Comparison of ENCODE assay signal across 27 cellular contexts in the genomic region with DNA sequence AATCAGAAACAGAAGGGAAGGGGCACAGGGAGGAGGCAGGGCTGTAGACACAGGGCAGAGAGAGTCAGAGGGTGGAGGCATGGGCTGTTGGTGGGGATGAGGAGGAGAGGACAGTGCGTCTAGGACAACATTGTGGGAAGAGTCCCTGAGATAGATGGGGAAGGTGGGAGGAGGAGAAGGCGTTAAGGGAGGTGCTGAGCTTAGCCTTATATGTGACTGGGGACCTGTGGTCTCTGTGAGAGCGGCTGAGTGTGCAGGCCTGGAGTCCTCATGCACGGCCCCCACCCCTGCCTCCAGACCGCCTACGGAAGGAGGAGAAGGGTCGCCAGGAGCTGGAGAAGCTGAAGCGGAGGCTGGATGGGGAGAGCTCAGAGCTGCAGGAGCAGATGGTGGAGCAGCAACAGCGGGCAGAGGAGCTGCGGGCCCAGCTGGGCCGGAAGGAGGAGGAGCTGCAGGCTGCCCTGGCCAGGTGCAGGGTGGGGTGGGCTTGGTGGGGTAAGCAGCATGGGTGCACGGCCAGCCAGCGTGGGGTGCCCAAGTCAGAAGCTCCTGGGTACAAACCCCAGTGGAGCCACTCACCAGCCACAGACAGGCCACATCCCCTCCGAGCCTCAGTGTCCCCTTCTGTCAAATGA. TPM values are rescaled to one million over a fixed set of nuclear protein-coding genes. Genes with fewer than 3 reads are reported as not detected.
"Had no signal": no experiment of that assay in that cellular context is flagged by ENCODE, and none has a peak within 500 bp of the region (broad histone marks: within the 10 kb centered on the region; RNA-seq: fewer than 3 reads in every experiment).

No MANE protein-coding gene starts in this region.

- H3K27ac Mint-ChIP-seq: immature natural killer cell, memory B cell, mesothelial cell of epicardium, nephron had no signal

- H3K4me3 Mint-ChIP-seq: immature natural killer cell, memory B cell, mesothelial cell of epicardium, nephron had no signal

- H3K27me3 ChIP-seq: dorsolateral prefrontal cortex, right atrium auricular region, transverse colon had no signal

- H3K36me3 Mint-ChIP-seq: immature natural killer cell, memory B cell had no signal

- H3K4me3 ChIP-seq: dorsolateral prefrontal cortex, esophagus squamous epithelium, left ventricle myocardium inferior, lower lobe of right lung, right atrium auricular region, sigmoid colon, skin epidermis, stomach, thoracic aorta, transverse colon had no signal

- ATAC-seq: left cardiac atrium had no signal

- H3K27ac ChIP-seq: dorsolateral prefrontal cortex, epithelial cell of prostate, esophagus squamous epithelium, left ventricle myocardium inferior, lower lobe of right lung, neutrophil, right atrium auricular region, sigmoid colon, skin epidermis, stomach, thoracic aorta, transverse colon had no signal

- H3K9me3 ChIP-seq: esophagus squamous epithelium, left ventricle myocardium inferior, lower lobe of right lung, neutrophil, right atrium auricular region, sigmoid colon, stomach, thoracic aorta, transverse colon had no signal

- H3K4me1 Mint-ChIP-seq: immature natural killer cell, memory B cell, mesothelial cell of epicardium, nephron had no signal

- DNase-seq: cortex of kidney; dorsolateral prefrontal cortex; effector CD8-positive, alpha-beta T cell; esophagus squamous epithelium; foreskin fibroblast; immature natural killer cell; left cardiac atrium; left ventricle myocardium inferior; lower lobe of right lung; naive B cell; sigmoid colon; stimulated activated CD4-positive, alpha-beta T cell treated with anti-CD3 and anti-CD28 coated beads, Interleukin-2, amount 100 ng/mL, for 24 hours; stimulated activated CD4-positive, alpha-beta T cell treated with anti-CD3 and anti-CD28 coated beads, Interleukin-4, amount 100 ng/mL, for 4 hours; stimulated activated naive CD4-positive, alpha-beta T cell; stomach; substantia nigra; transverse colon had no signal

- H3K36me3 ChIP-seq: neutrophil, sigmoid colon had no signal

- H3K9me3 Mint-ChIP-seq: mesothelial cell of epicardium, nephron had no signal

- FAIRE-seq: endometrium, keratinocyte had no signal

- H3K4me1 ChIP-seq: esophagus squamous epithelium, left ventricle myocardium inferior, lower lobe of right lung, right atrium auricular region, sigmoid colon, stomach, transverse colon had no signal

RNA-seq across cellular contexts. Expression of a gene that starts 56.8 kb away (rescaled TPM):
- polyA plus RNA-seq: immature natural killer cell had no signal
